ENCODE assay signal across 1 cellular context in the genomic region with DNA sequence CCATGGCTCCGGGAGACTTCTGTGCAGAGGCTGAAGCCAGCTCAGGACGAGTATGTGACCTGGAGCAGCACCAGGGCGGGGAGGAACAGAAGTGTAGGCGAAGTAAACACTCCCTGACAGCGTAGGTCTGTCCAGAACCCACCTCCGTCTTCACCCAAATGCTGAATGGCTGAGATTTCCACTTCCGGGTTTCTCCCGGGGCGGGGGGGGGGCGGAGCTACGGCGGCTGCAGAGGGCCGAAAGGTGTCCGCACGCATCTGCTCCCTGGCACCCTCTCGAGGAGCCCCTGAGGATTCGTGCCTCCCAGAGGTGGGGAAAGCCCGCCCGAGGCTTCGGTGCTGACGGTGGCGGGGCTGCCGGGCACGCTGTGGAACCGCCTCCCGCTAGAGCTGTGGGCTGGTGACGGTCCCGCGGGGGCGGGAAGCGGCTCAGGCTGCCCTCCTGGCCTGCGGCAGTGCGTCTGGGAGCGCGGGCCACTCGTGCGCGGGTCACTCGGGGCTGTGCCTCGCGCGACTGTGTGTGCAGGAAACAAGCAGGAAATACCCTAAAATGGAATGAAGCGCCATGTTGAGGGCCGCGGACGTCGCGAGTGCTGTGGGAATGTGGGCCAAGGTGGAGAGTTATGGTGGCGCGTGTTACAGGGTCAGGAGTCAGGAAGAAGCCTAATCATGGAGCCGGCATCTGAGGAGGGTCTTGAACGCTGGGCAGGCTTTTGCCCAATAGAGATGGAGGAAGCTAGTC.
TF ChIP-seq lines count a peak whose summit lies in the region.

No MANE protein-coding gene starts in this region.

TF ChIP-seq in GM23338, 12 proteins besides CTCF, POLR2A, EP300 and RAD21:
- TF ChIP-seq, protein P1, sequence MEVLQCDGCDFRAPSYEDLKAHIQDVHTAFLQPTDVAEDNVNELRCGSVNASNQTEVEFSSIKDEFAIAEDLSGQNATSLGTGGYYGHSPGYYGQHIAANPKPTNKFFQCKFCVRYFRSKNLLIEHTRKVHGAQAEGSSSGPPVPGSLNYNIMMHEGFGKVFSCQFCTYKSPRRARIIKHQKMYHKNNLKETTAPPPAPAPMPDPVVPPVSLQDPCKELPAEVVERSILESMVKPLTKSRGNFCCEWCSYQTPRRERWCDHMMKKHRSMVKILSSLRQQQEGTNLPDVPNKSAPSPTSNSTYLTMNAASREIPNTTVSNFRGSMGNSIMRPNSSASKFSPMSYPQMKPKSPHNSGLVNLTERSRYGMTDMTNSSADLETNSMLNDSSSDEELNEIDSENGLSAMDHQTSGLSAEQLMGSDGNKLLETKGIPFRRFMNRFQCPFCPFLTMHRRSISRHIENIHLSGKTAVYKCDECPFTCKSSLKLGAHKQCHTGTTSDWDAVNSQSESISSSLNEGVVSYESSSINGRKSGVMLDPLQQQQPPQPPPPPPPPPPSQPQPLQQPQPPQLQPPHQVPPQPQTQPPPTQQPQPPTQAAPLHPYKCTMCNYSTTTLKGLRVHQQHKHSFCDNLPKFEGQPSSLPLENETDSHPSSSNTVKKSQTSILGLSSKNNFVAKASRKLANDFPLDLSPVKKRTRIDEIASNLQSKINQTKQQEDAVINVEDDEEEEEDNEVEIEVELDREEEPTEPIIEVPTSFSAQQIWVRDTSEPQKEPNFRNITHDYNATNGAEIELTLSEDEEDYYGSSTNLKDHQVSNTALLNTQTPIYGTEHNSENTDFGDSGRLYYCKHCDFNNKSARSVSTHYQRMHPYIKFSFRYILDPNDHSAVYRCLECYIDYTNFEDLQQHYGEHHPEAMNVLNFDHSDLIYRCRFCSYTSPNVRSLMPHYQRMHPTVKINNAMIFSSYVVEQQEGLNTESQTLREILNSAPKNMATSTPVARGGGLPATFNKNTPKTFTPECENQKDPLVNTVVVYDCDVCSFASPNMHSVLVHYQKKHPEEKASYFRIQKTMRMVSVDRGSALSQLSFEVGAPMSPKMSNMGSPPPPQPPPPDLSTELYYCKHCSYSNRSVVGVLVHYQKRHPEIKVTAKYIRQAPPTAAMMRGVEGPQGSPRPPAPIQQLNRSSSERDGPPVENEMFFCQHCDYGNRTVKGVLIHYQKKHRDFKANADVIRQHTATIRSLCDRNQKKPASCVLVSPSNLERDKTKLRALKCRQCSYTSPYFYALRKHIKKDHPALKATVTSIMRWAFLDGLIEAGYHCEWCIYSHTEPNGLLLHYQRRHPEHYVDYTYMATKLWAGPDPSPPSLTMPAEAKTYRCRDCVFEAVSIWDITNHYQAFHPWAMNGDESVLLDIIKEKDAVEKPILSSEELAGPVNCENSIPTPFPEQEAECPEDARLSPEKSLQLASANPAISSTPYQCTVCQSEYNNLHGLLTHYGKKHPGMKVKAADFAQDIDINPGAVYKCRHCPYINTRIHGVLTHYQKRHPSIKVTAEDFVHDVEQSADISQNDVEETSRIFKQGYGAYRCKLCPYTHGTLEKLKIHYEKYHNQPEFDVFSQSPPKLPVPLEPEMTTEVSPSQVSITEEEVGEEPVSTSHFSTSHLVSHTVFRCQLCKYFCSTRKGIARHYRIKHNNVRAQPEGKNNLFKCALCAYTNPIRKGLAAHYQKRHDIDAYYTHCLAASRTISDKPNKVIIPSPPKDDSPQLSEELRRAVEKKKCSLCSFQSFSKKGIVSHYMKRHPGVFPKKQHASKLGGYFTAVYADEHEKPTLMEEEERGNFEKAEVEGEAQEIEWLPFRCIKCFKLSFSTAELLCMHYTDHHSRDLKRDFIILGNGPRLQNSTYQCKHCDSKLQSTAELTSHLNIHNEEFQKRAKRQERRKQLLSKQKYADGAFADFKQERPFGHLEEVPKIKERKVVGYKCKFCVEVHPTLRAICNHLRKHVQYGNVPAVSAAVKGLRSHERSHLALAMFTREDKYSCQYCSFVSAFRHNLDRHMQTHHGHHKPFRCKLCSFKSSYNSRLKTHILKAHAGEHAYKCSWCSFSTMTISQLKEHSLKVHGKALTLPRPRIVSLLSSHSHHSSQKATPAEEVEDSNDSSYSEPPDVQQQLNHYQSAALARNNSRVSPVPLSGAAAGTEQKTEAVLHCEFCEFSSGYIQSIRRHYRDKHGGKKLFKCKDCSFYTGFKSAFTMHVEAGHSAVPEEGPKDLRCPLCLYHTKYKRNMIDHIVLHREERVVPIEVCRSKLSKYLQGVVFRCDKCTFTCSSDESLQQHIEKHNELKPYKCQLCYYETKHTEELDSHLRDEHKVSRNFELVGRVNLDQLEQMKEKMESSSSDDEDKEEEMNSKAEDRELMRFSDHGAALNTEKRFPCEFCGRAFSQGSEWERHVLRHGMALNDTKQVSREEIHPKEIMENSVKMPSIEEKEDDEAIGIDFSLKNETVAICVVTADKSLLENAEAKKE (CRISPR knock-in tag; IDR thresholded peaks at IDR 0.05), result no peak
- no peak for TF ChIP-seq ZNF331 (CRISPR knock-in tag; IDR thresholded peaks at IDR 0.05; ENCODE audit: low read depth)
- TF ChIP-seq, protein P2, sequence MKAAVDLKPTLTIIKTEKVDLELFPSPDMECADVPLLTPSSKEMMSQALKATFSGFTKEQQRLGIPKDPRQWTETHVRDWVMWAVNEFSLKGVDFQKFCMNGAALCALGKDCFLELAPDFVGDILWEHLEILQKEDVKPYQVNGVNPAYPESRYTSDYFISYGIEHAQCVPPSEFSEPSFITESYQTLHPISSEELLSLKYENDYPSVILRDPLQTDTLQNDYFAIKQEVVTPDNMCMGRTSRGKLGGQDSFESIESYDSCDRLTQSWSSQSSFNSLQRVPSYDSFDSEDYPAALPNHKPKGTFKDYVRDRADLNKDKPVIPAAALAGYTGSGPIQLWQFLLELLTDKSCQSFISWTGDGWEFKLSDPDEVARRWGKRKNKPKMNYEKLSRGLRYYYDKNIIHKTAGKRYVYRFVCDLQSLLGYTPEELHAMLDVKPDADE (IDR thresholded peaks at IDR 0.05), result no peak
- TF ChIP-seq CREB1 (CRISPR knock-in tag; IDR thresholded peaks at IDR 0.05; ENCODE audit: low read depth), result no peak
- TF ChIP-seq ZNF114 (CRISPR knock-in tag; IDR thresholded peaks at IDR 0.05), result no peak
- TF ChIP-seq POLR2AphosphoS5 (IDR thresholded peaks at IDR 0.05; ENCODE audit: low read depth), result no peak
- TF ChIP-seq EZH2 (IDR thresholded peaks at IDR 0.05; ENCODE audit: low read depth, unreplicated experiment), result no peak
- TF ChIP-seq NANOG (IDR thresholded peaks at IDR 0.05; ENCODE audit: borderline replicate concordance), result no peak
- no peak for TF ChIP-seq EZH2phosphoT487 (IDR thresholded peaks at IDR 0.05; ENCODE audit: unreplicated experiment)
- TF ChIP-seq, protein P3, sequence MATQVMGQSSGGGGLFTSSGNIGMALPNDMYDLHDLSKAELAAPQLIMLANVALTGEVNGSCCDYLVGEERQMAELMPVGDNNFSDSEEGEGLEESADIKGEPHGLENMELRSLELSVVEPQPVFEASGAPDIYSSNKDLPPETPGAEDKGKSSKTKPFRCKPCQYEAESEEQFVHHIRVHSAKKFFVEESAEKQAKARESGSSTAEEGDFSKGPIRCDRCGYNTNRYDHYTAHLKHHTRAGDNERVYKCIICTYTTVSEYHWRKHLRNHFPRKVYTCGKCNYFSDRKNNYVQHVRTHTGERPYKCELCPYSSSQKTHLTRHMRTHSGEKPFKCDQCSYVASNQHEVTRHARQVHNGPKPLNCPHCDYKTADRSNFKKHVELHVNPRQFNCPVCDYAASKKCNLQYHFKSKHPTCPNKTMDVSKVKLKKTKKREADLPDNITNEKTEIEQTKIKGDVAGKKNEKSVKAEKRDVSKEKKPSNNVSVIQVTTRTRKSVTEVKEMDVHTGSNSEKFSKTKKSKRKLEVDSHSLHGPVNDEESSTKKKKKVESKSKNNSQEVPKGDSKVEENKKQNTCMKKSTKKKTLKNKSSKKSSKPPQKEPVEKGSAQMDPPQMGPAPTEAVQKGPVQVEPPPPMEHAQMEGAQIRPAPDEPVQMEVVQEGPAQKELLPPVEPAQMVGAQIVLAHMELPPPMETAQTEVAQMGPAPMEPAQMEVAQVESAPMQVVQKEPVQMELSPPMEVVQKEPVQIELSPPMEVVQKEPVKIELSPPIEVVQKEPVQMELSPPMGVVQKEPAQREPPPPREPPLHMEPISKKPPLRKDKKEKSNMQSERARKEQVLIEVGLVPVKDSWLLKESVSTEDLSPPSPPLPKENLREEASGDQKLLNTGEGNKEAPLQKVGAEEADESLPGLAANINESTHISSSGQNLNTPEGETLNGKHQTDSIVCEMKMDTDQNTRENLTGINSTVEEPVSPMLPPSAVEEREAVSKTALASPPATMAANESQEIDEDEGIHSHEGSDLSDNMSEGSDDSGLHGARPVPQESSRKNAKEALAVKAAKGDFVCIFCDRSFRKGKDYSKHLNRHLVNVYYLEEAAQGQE (IDR thresholded peaks at IDR 0.05; ENCODE audit: unreplicated experiment), result no peak
- no peak for TF ChIP-seq STAT1 (IDR thresholded peaks at IDR 0.05; ENCODE audit: unreplicated experiment)
- TF ChIP-seq JUNB (IDR thresholded peaks at IDR 0.05; ENCODE audit: unreplicated experiment), result no peak
